In genomic region chr6:5425267-5425666, GRCh38 we compare ENCODE assay signal across 26 cellular contexts.
"Had no signal": no experiment of that assay in that cellular context is flagged by ENCODE, and none has a peak within 500 bp of the region (broad histone marks: within the 10 kb centered on the region; RNA-seq: fewer than 3 reads in every experiment).

No MANE protein-coding gene starts in this region.

- H3K4me3 Mint-ChIP-seq: activated CD4-positive, alpha-beta memory T cell treated with anti-CD3 and anti-CD28 coated beads, Interleukin-2, amount 10 ng/mL, durations not matched to agents 7 days and 5 days; activated CD4-positive, alpha-beta T cell treated with anti-CD3 and anti-CD28 coated beads, Interleukin-2, amount 10 ng/mL, durations not matched to agents 24 days and 14 days; activated naive CD4-positive, alpha-beta T cell treated with anti-CD3 and anti-CD28 coated beads, Interleukin-2, amount 10 ng/mL, durations not matched to agents 7 days and 5 days; activated T-cell treated with anti-CD3 and anti-CD28 coated beads, Interleukin-2, amount 50 U/mL, for 24 hours; naive thymus-derived CD4-positive, alpha-beta T cell; T-helper 17 cell had no signal

- H3K36me3 ChIP-seq: breast epithelium, transverse colon, WERI-Rb-1 had no signal

- H3K27me3 Mint-ChIP-seq: activated CD4-positive, alpha-beta memory T cell treated with anti-CD3 and anti-CD28 coated beads, Interleukin-2, amount 10 ng/mL, durations not matched to agents 7 days and 5 days; activated CD4-positive, alpha-beta T cell treated with anti-CD3 and anti-CD28 coated beads, Interleukin-2, amount 10 ng/mL, durations not matched to agents 24 days and 14 days; activated naive CD4-positive, alpha-beta T cell treated with anti-CD3 and anti-CD28 coated beads, Interleukin-2, amount 10 ng/mL, durations not matched to agents 7 days and 5 days; activated T-cell treated with anti-CD3 and anti-CD28 coated beads, Interleukin-2, amount 50 U/mL, for 24 hours; naive thymus-derived CD4-positive, alpha-beta T cell; T-helper 17 cell had no signal

- H3K4me3 ChIP-seq: breast epithelium, skin epidermis, testis, transverse colon had no signal

- H3K4me1 Mint-ChIP-seq: activated CD4-positive, alpha-beta memory T cell treated with anti-CD3 and anti-CD28 coated beads, Interleukin-2, amount 10 ng/mL, durations not matched to agents 7 days and 5 days had no signal

- H3K27ac Mint-ChIP-seq: activated CD4-positive, alpha-beta memory T cell treated with anti-CD3 and anti-CD28 coated beads, Interleukin-2, amount 10 ng/mL, durations not matched to agents 7 days and 5 days; activated CD4-positive, alpha-beta T cell treated with anti-CD3 and anti-CD28 coated beads, Interleukin-2, amount 10 ng/mL, durations not matched to agents 24 days and 14 days; activated naive CD4-positive, alpha-beta T cell treated with anti-CD3 and anti-CD28 coated beads, Interleukin-2, amount 10 ng/mL, durations not matched to agents 7 days and 5 days; activated T-cell treated with anti-CD3 and anti-CD28 coated beads, Interleukin-2, amount 50 U/mL, for 24 hours; T-helper 17 cell had no signal

- H3K9me3 Mint-ChIP-seq: activated CD4-positive, alpha-beta memory T cell treated with anti-CD3 and anti-CD28 coated beads, Interleukin-2, amount 10 ng/mL, durations not matched to agents 7 days and 5 days; activated CD4-positive, alpha-beta T cell treated with anti-CD3 and anti-CD28 coated beads, Interleukin-2, amount 10 ng/mL, durations not matched to agents 24 days and 14 days; activated naive CD4-positive, alpha-beta T cell treated with anti-CD3 and anti-CD28 coated beads, Interleukin-2, amount 10 ng/mL, durations not matched to agents 7 days and 5 days; activated T-cell treated with anti-CD3 and anti-CD28 coated beads, Interleukin-2, amount 50 U/mL, for 24 hours; naive thymus-derived CD4-positive, alpha-beta T cell had no signal

- DNase-seq: activated CD4-positive, alpha-beta memory T cell treated with anti-CD3 and anti-CD28 coated beads, Interleukin-2, amount 10 ng/mL, durations not matched to agents 7 days and 5 days; activated CD4-positive, alpha-beta T cell treated with anti-CD3 and anti-CD28 coated beads, Interleukin-2, amount 10 ng/mL, durations not matched to agents 24 days and 14 days; activated CD4-positive, CD25-positive, alpha-beta regulatory T cell treated with anti-CD3 and anti-CD28 coated beads, Interleukin-2, amount 50 U/mL, for 72 hours; activated CD8-positive, alpha-beta memory T cell treated with anti-CD3 and anti-CD28 coated beads, Interleukin-2, amount 50 U/mL, for 48 hours; activated gamma-delta T cell; activated naive CD4-positive, alpha-beta T cell treated with anti-CD3 and anti-CD28 coated beads, Interleukin-2, amount 10 ng/mL, durations not matched to agents 7 days and 5 days; activated T-cell treated with anti-CD3 and anti-CD28 coated beads, Interleukin-2, amount 50 U/mL, for 24 hours; amygdala; central memory CD4-positive, alpha-beta T cell; foreskin fibroblast; head of caudate nucleus; hippocampal formation; left colon; midbrain; naive thymus-derived CD4-positive, alpha-beta T cell; stimulated activated CD4-positive, alpha-beta T cell treated with anti-CD3 and anti-CD28 coated beads, Interleukin-12 subunit alpha, Interleukin-12 subunit beta, amount 100 ng/mL, for 4 hours; stimulated activated CD4-positive, alpha-beta T cell treated with anti-CD3 and anti-CD28 coated beads, Interleukin-4, amount 100 ng/mL, for 1 hour; stimulated activated naive CD8-positive, alpha-beta T cell treated with anti-CD3 and anti-CD28 coated beads, Interleukin-15, Interleukin-2, amounts not matched to agents 100 U/mL and 50 U/mL, for 24 hours; T-helper 17 cell; T1000; testis; transverse colon; WERI-Rb-1 had no signal

- H3K9me3 ChIP-seq: breast epithelium, testis, transverse colon had no signal

- ATAC-seq: left colon; naive thymus-derived CD4-positive, alpha-beta T cell; sciatic nerve; stimulated activated naive CD8-positive, alpha-beta T cell treated with anti-CD3 and anti-CD28 coated beads, Interleukin-15, Interleukin-2, amounts not matched to agents 100 U/mL and 50 U/mL, for 24 hours; T-helper 17 cell had no signal

- H3K27ac ChIP-seq: breast epithelium, skin epidermis, testis, transverse colon, WERI-Rb-1 had no signal

- H3K4me1 ChIP-seq: breast epithelium, testis, transverse colon had no signal

- H3K36me3 Mint-ChIP-seq: activated naive CD4-positive, alpha-beta T cell treated with anti-CD3 and anti-CD28 coated beads, Interleukin-2, amount 10 ng/mL, durations not matched to agents 7 days and 5 days had no signal

- H3K27me3 ChIP-seq: breast epithelium, testis, transverse colon had no signal
